Comparison of ENCODE assay signal across 8 cellular contexts in the genomic region with DNA sequence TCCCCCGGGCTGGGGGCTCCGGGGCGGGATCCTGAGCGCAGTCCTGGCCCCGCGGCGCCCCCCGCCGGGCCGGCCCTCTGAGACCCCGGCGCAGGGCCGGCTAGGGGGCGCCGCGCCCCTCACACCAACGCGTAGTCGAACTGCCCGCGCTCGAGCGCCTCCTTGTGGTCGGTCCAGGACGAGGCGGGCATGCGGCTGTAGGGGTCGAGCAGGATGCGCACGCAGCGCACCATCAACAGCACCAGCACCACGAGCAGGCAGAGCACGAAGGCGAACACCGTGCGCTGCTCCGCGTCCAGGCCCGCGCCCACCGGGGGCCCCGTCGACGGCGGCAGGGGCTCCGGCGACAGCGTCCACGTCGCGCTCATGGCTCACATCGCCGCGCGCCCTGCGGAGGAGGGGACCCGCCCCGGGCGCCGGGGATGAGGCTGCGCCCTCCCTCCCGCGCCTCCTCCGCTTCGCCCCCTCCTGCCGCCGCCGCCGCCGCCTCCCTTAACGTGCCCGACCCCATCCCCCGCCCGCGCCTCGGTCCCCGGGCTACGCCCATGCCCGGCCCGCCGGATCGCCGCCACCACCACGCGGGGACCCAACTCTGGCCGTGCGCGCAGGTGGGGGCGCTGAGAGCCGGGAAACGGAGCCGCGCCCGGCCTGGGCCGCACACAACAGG. TPM values are rescaled to one million over a fixed set of nuclear protein-coding genes. Genes with fewer than 3 reads are reported as not detected.
A peak's percentile ranks its signal among the peaks of the same experiment; 100 is the strongest.
DNase-seq lines count a peak whose midpoint lies in the region; ATAC-seq and TF ChIP-seq lines count a peak whose summit lies in the region.

No MANE protein-coding gene starts in this region.

- no peaks in the 10 kb centered on the region for H3K27me3 ChIP-seq in dorsolateral prefrontal cortex

- intact Hi-C loops in dorsolateral prefrontal cortex (cut with DNase I): loop anchor here in 1 of 2 donors (10.0 kb wide), 1 partner anchor 241 kb away; a partner anchor contains a TSS

- no peaks in the 10 kb centered on the region for H3K9me3 ChIP-seq in mesodermal cell (ENCODE audit: control insufficient read depth, low read length)

- H3K36me3 ChIP-seq in mesodermal cell (ENCODE audit: control insufficient read depth, insufficient read depth, low read length): peaks cover 32% of the 10 kb centered on the region

- peaks cover 31% of the 10 kb centered on the region for H3K4me1 ChIP-seq in mesodermal cell (ENCODE audit: control insufficient read depth, insufficient read depth, low read length, poor library complexity, severe bottlenecking)

- peak; percentile 72 for TF ChIP-seq CTCF in AG09319 (IDR thresholded peaks at IDR 0.05; ENCODE audit: low read depth, low read length)
- TF ChIP-seq CTCF in dorsolateral prefrontal cortex (IDR thresholded peaks at IDR 0.05 in 54 of 56, conservative IDR thresholded peaks at IDR 0.05 in 2 of 56; ENCODE audit: low read depth in 1 of 56, partially characterized antibody in 56 of 56): peak in 55 of 56 donors; percentile 41 to 88 (median 71)

- ATAC-seq in HG02884 (IDR thresholded peaks at IDR 0.05; ENCODE audit: unreplicated experiment): no peak

- no peak for DNase-seq in AG09319 (ENCODE audit: extremely low read depth, low read depth)
- peak; percentile 49 for DNase-seq in HCEC 1CT
- peak; percentile 77 for DNase-seq in NCI-H748 (lab: John Stamatoyannopoulos, UW; ENCODE audit: unreplicated experiment)
- DNase-seq in activated CD4-positive, alpha-beta T cell treated with anti-CD3 and anti-CD28 coated beads, Interleukin-2, amount 50 U/mL, for 24 hours (ENCODE audit: low read depth in 1 of 2, low spot score in 1 of 2): peak; percentile 44 to 67
- DNase-seq in dorsolateral prefrontal cortex: peak in 5 of 10 donors; percentile 45 to 75 (median 66)
- DNase-seq in stimulated activated CD8-positive, alpha-beta memory T cell treated with anti-CD3 and anti-CD28 coated beads, Interleukin-2, amount 100 ng/mL, for 48 hours (ENCODE audit: low read depth in 2 of 2): peak; percentile 79 to 82

- H3K27ac ChIP-seq in dorsolateral prefrontal cortex (peak overlapping the region in 33 of 59 donors; percentile 1 to 89 (median 65)), mesodermal cell (ENCODE audit: low read depth, low read length, severe bottlenecking) (peak overlapping the region; percentile 73)

- H3K4me3 ChIP-seq in dorsolateral prefrontal cortex: peak overlapping the region; percentile 24 to 74 (median 54)
- peak overlapping the region; percentile 60 for H3K4me3 ChIP-seq in mesodermal cell (ENCODE audit: extremely low read depth, insufficient read depth, low read length, poor library complexity, severe bottlenecking)

- WGBS in mesodermal cell (ENCODE audit: insufficient coverage in 2 of 2), 2 experiments: 0 to 1% methylated on average over 67 to 83 of the region's 95 CpGs

RNA-seq across cellular contexts. Expression of a gene that starts 0.6 kb away (rescaled TPM):
- 100 to 1,000 TPM in 78 of 120 experiments, 10 to 100 TPM in 42; 38.0 to 212 (median 112) TPM for total RNA-seq in dorsolateral prefrontal cortex
- polyA plus RNA-seq in mesodermal cell (2013, experiment 1 of 2): 47.8 TPM
- 36.4 TPM for polyA plus RNA-seq in mesodermal cell (2013, experiment 2 of 2)

RNA-seq across cellular contexts. Expression of a gene that starts 5.2 kb away (rescaled TPM):
- total RNA-seq in dorsolateral prefrontal cortex: 10 to 100 TPM; 11.3 to 27.9 (median 16.9) TPM
- polyA plus RNA-seq in mesodermal cell (2013, experiment 1 of 2): 32.0 TPM
- polyA plus RNA-seq in mesodermal cell (2013, experiment 2 of 2): 26.5 TPM

RNA-seq across cellular contexts. Expression of a gene that starts 10.7 kb away (rescaled TPM):
- 10 to 100 TPM in 119 of 120 experiments, 1 to 10 TPM in 1; 9.8 to 66.3 (median 34.6) TPM for total RNA-seq in dorsolateral prefrontal cortex
- polyA plus RNA-seq in mesodermal cell (2013, experiment 1 of 2): 3.5 TPM
- polyA plus RNA-seq in mesodermal cell (2013, experiment 2 of 2): 1.6 TPM

RNA-seq across cellular contexts. Expression of a gene that starts 18.2 kb away (rescaled TPM):
- total RNA-seq in dorsolateral prefrontal cortex: 100 to 1,000 TPM in 1 of 120 experiments, 10 to 100 TPM in 119; 34.5 to 109 (median 53.7) TPM
- 40.1 TPM for polyA plus RNA-seq in mesodermal cell (2013, experiment 1 of 2)
- polyA plus RNA-seq in mesodermal cell (2013, experiment 2 of 2): 36.8 TPM

RNA-seq across cellular contexts. Expression of a gene that starts 21.6 kb away (rescaled TPM):
- 10 to 100 TPM; 28.0 to 51.9 (median 39.4) TPM for total RNA-seq in dorsolateral prefrontal cortex
- 29.5 TPM for polyA plus RNA-seq in mesodermal cell (2013, experiment 1 of 2)
- 25.5 TPM for polyA plus RNA-seq in mesodermal cell (2013, experiment 2 of 2)
